ENCODE assay signal across 23 cellular contexts in the genomic region with DNA sequence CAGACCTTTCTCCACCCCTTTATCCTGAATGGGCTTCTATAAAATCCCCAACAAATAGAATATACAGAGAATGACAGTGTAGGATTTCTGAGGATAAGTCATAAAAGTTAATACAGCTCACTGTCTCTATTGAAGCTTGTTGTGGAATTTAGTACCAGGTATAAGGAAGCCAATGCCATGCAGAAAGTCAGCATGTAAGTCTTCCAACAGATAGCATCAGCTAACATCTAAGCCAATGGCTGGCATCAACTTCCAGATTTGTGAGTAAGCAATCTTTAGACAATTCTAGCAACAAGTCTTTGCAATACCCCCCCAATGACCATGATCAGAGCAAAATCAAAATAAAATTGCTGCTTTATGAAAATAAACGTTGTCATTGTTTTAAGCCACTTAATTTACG.
"Had no signal": no experiment of that assay in that cellular context is flagged by ENCODE, and none has a peak within 500 bp of the region (broad histone marks: within the 10 kb centered on the region; RNA-seq: fewer than 3 reads in every experiment).

No MANE protein-coding gene starts in this region.

- H3K9me3 ChIP-seq: esophagus squamous epithelium, gastrocnemius medialis, heart right ventricle, left lung, lower lobe of right lung had no signal

- H3K4me1 ChIP-seq: gastrocnemius medialis, heart right ventricle, left lung, lower lobe of right lung had no signal

- H3K4me3 ChIP-seq: esophagus squamous epithelium, gastrocnemius medialis, heart right ventricle, left lung, lower lobe of right lung had no signal

- H3K4me3 Mint-ChIP-seq: dendritic cell treated with granulocyte-macrophage colony-stimulating factor and Interleukin-4, amounts not matched to agents 40 ng/mL and 50 ng/mL, for 4 days; effector memory CD8-positive, alpha-beta T cell; endodermal cell; mesothelial cell of epicardium; naive thymus-derived CD4-positive, alpha-beta T cell; natural killer cell had no signal

- H3K36me3 Mint-ChIP-seq: mesothelial cell of epicardium; naive thymus-derived CD4-positive, alpha-beta T cell; natural killer cell had no signal

- H3K27me3 ChIP-seq: esophagus squamous epithelium, gastrocnemius medialis, heart right ventricle, left lung had no signal

- H3K27ac Mint-ChIP-seq: dendritic cell treated with granulocyte-macrophage colony-stimulating factor and Interleukin-4, amounts not matched to agents 40 ng/mL and 50 ng/mL, for 4 days; effector memory CD8-positive, alpha-beta T cell; endodermal cell; mesothelial cell of epicardium; naive thymus-derived CD4-positive, alpha-beta T cell; natural killer cell had no signal

- H3K27ac ChIP-seq: epithelial cell of prostate, esophagus squamous epithelium, gastrocnemius medialis, heart right ventricle, left lung, lower lobe of right lung had no signal

- H3K36me3 ChIP-seq: esophagus squamous epithelium, gastrocnemius medialis, heart right ventricle, left lung, lower lobe of right lung had no signal

- DNase-seq: cortex of kidney; effector CD8-positive, alpha-beta T cell; effector memory CD8-positive, alpha-beta T cell; erythroblast; esophagus squamous epithelium; foreskin fibroblast; foreskin melanocyte; gastrocnemius medialis; glutamatergic neuron; head of caudate nucleus; heart right ventricle; hippocampal formation; left cardiac atrium; left lung; left ventricle myocardium superior; lower lobe of right lung; mesenchymal stem cell; naive thymus-derived CD4-positive, alpha-beta T cell; natural killer cell had no signal

- H3K27me3 Mint-ChIP-seq: dendritic cell treated with granulocyte-macrophage colony-stimulating factor and Interleukin-4, amounts not matched to agents 40 ng/mL and 50 ng/mL, for 4 days; effector memory CD8-positive, alpha-beta T cell had no signal

- H3K9me3 Mint-ChIP-seq: dendritic cell treated with granulocyte-macrophage colony-stimulating factor and Interleukin-4, amounts not matched to agents 40 ng/mL and 50 ng/mL, for 4 days; effector memory CD8-positive, alpha-beta T cell; endodermal cell; mesothelial cell of epicardium; naive thymus-derived CD4-positive, alpha-beta T cell; natural killer cell had no signal
